ENCODE assay signal across 8 cellular contexts in genomic region chr4:2843023-2843908, GRCh38. TPM values are rescaled to one million over a fixed set of nuclear protein-coding genes. Genes with fewer than 3 reads are reported as not detected.
DNase-seq lines count a peak whose midpoint lies in the region; ATAC-seq, FAIRE-seq and TF ChIP-seq lines count a peak whose summit lies in the region.

Gene ADD1 (plus strand): TSS chr4:2843844. CDS start chr4:2875916, 32,072 bp downstream.

- TF ChIP-seq CTCF in WERI-Rb-1 (IDR thresholded peaks at IDR 0.05; ENCODE audit: low read depth, low read length) (no peak), breast epithelium (IDR thresholded peaks at IDR 0.05) (peak in 1 of 3 donors; percentile 8)

- ATAC-seq in GM18508 (IDR thresholded peaks at IDR 0.05; ENCODE audit: insufficient read depth, unreplicated experiment) (peak; percentile 60), HG02981 (IDR thresholded peaks at IDR 0.05; ENCODE audit: unreplicated experiment) (peak; percentile 88)

- H3K36me3 ChIP-seq in WERI-Rb-1 (peaks cover 3% of the 10 kb centered on the region), breast epithelium (no peaks in the 10 kb centered on the region), small intestine (ENCODE audit: control insufficient read depth in 2 of 2, insufficient read depth in 2 of 2, low read length in 2 of 2) (no peaks in the 10 kb centered on the region)

- WGBS in small intestine, 3 donors, result 1% methylated on average over 47 to 66 of the region's 66 CpGs

- H3K4me1 ChIP-seq in breast epithelium, result peaks cover 0 to 4% of the 10 kb centered on the region in 2 donors
- peaks cover 0 to 6% of the 10 kb centered on the region in 2 donors for H3K4me1 ChIP-seq in small intestine (ENCODE audit: control insufficient read depth in 2 of 2, insufficient read depth in 1 of 2, low read depth in 1 of 2, low read length in 1 of 2)

- peak within 1 kb of the TSS; percentile 90 for H3K27ac ChIP-seq in WERI-Rb-1
- H3K27ac ChIP-seq in breast epithelium, result peak within 1 kb of the TSS; percentile 93
- peak within 1 kb of the TSS; percentile 92 to 96 for H3K27ac ChIP-seq in small intestine (ENCODE audit: low read depth in 1 of 2, low read length in 1 of 2)

- intact Hi-C loops in breast epithelium (cut with DNase I; ENCODE audit: low total_unique reads), result no loop called here

- H3K27me3 ChIP-seq in WERI-Rb-1 (ENCODE audit: insufficient read depth, low read depth, severe bottlenecking), result no peaks in the 10 kb centered on the region
- no peaks in the 10 kb centered on the region for H3K27me3 ChIP-seq in breast epithelium
- no peaks in the 10 kb centered on the region for H3K27me3 ChIP-seq in small intestine (ENCODE audit: control insufficient read depth in 2 of 2, insufficient read depth in 2 of 2, low read length in 2 of 2)

- DNase-seq in 8988T (peak; percentile 96), NCI-H2171 (lab: John Stamatoyannopoulos, UW) (peak; percentile 57), WERI-Rb-1 (peak; percentile 94), breast epithelium (ENCODE audit: low spot score in 2 of 2) (peak; percentile 87 to 90), iPS-NIHi11 (ENCODE audit: low spot score) (peak; percentile 100), small intestine (peak; percentile 92)

- no peak for FAIRE-seq in small intestine (lab: Jason Lieb, UNC)

- peaks cover 3% of the 10 kb centered on the region for H3K9me3 ChIP-seq in WERI-Rb-1 (ENCODE audit: severe bottlenecking)
- no peaks in the 10 kb centered on the region for H3K9me3 ChIP-seq in breast epithelium
- no peaks in the 10 kb centered on the region for H3K9me3 ChIP-seq in small intestine (ENCODE audit: control insufficient read depth, low read depth)

- peak within 1 kb of the TSS; percentile 87 for H3K4me3 ChIP-seq in WERI-Rb-1 (ENCODE audit: low read depth, low read length)
- H3K4me3 ChIP-seq in breast epithelium, result peak within 1 kb of the TSS; percentile 74 to 82 (median 78)
- H3K4me3 ChIP-seq in small intestine (ENCODE audit: low read depth in 1 of 2, low read length in 2 of 2), result peak within 1 kb of the TSS; percentile 96 to 99

- TF ChIP-seq POLR2A in breast epithelium (IDR thresholded peaks at IDR 0.05), result peak; percentile 70

RNA-seq across cellular contexts. Expression of gene ADD1, which starts in this region (rescaled TPM):
- 100 to 1,000 TPM; 161 to 193 (median 181) TPM for total RNA-seq in breast epithelium
- 100 to 1,000 TPM; 158 to 262 (median 180) TPM for polyA plus RNA-seq in small intestine

Comparison
In these comparisons a context has a peak if more than half of its experiments do, and no peak if none do; other contexts are left out.
1. Peak in every context shown above with its lines: DNase-seq, ATAC-seq, H3K4me3 ChIP-seq and H3K27ac ChIP-seq.